Comparison of ENCODE assay signal across 8 cellular contexts in the genomic region with DNA sequence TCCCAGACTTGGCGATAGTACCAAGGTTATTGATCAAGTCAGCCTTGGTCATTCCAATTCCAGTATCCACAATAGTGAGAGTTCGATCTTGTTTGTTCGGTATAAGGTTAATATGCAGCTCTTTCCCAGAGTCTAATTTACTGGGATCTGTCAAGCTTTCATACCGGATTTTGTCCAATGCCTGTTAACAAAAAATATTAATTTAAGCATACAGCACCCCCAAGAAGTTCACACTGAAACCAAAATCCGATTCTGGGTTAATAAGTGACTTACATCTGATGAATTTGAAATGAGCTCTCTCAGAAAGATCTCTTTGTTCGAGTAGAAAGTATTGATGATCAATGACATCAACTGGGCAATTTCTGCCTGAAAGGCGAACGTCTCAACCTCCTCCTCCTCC. TPM values are rescaled to one million over a fixed set of nuclear protein-coding genes. Genes with fewer than 3 reads are reported as not detected.
DNase-seq lines count a peak whose midpoint lies in the region; ATAC-seq and TF ChIP-seq lines count a peak whose summit lies in the region.
"Not testable (repeated sequence)": the region's sequence is repeated elsewhere in the genome, so short reads cannot be mapped to it uniquely, and the experiment has no call there.

No MANE protein-coding gene starts in this region.

- TF ChIP-seq POLR2A in heart left ventricle (IDR thresholded peaks at IDR 0.05); sigmoid colon (IDR thresholded peaks at IDR 0.05); uterus (IDR thresholded peaks at IDR 0.05): not testable (repeated sequence)

- H3K27ac Mint-ChIP-seq in activated T-helper 17 cell treated with anti-CD3 and anti-CD28 coated beads, Interleukin-2, amount 50 U/mL, for 72 hours, result peak overlapping the region; percentile 89

- H3K4me1 ChIP-seq in PC-3 (ENCODE audit: insufficient read depth, low read length) (peaks cover 35% of the 10 kb centered on the region), heart left ventricle (peaks cover 14 to 63% (median 44%) of the 10 kb centered on the region in 12 donors), mononuclear cell (ENCODE audit: insufficient read depth, low read length) (peaks cover 43% of the 10 kb centered on the region), sigmoid colon (peaks cover 2 to 56% (median 51%) of the 10 kb centered on the region in 4 donors), uterus (peaks cover 17 to 19% of the 10 kb centered on the region in 2 donors)

- H2AFZ ChIP-seq in PC-3 (ENCODE audit: low read length), result not testable (repeated sequence)

- not testable (repeated sequence) for TF ChIP-seq EP300 in sigmoid colon (IDR thresholded peaks at IDR 0.05)

- H3K79me2 ChIP-seq in PC-3 (ENCODE audit: low read length), result peaks cover 62% of the 10 kb centered on the region

- not testable (repeated sequence) for H3K27me3 ChIP-seq in PC-3 (ENCODE audit: low read length); heart left ventricle; mononuclear cell (ENCODE audit: insufficient read depth, low read length); sigmoid colon; uterus

- H3K9ac ChIP-seq in PC-3 (ENCODE audit: low read length), result peak overlapping the region; percentile 91

- H3K27me3 Mint-ChIP-seq in activated T-helper 17 cell treated with anti-CD3 and anti-CD28 coated beads, Interleukin-2, amount 50 U/mL, for 72 hours, result not testable (repeated sequence)

- ATAC-seq in PC-3; activated T-helper 17 cell treated with anti-CD3 and anti-CD28 coated beads, Interleukin-2, amount 50 U/mL, for 72 hours (replicated peaks); heart left ventricle: not testable (repeated sequence)

- 0 out of 2 replicates have a peak overlapping the region, but pooled peaks have one; percentile 16 for H3K27ac ChIP-seq in PC-3 (ENCODE audit: low read length)
- H3K27ac ChIP-seq in cingulate gyrus (ENCODE audit: low read depth, low read length), result peak overlapping the region; percentile 99
- peak overlapping the region; percentile 98 to 100 (median 100) for H3K27ac ChIP-seq in heart left ventricle
- H3K27ac ChIP-seq in sigmoid colon, result peak overlapping the region; percentile 99 to 100 (median 100)
- peak overlapping the region; percentile 98 to 100 for H3K27ac ChIP-seq in uterus

- not testable (repeated sequence) for TF ChIP-seq CTCF in GM12865 (IDR thresholded peaks at IDR 0.05; ENCODE audit: insufficient read depth, low read depth, low read length, missing control alignments); PC-3 (conservative IDR thresholded peaks at IDR 0.05; ENCODE audit: low read depth, low read length); heart left ventricle (IDR thresholded peaks at IDR 0.05); sigmoid colon (IDR thresholded peaks at IDR 0.05); uterus (IDR thresholded peaks at IDR 0.05)

- BruUV-seq in PC-3 (replicated peaks; lab: Mats Ljungman, UMichigan), result TSS peak; percentile 49

- H3K9me3 Mint-ChIP-seq in activated T-helper 17 cell treated with anti-CD3 and anti-CD28 coated beads, Interleukin-2, amount 50 U/mL, for 72 hours, result not testable (repeated sequence)

- H3K4me2 ChIP-seq in PC-3 (ENCODE audit: low read length), result peak overlapping the region; percentile 94

- H4K20me1 ChIP-seq in PC-3 (ENCODE audit: low read length), result peaks cover 54% of the 10 kb centered on the region

- POLR2A ChIA-PET in PC-3 (lab: Charles Lee; ENCODE audit: unreplicated experiment), result interaction anchor here (0.6 kb wide), 2 partner anchors 49 to 120 kb away, joined by 3 read pairs; no protein-coding TSS in a partner anchor

- H3K9me3 ChIP-seq in PC-3 (ENCODE audit: low read length); heart left ventricle; mononuclear cell (ENCODE audit: low read depth, low read length); sigmoid colon; uterus: not testable (repeated sequence)

- intact Hi-C loops in PC-3 (cut with micrococcal nuclease), result not testable (repeated sequence)
- intact Hi-C loops in heart left ventricle (cut with DNase I) (loop anchor here in 6 of 10 donors (5.0 to 10.0 kb wide), 7 partner anchors 51 to 231 kb away; a partner anchor contains a TSS), sigmoid colon (cut with DNase I) (loop anchor here (2.0 to 5.0 kb wide), 2 partner anchors 231 to 506 kb away; a partner anchor contains a TSS), uterus (cut with DNase I; ENCODE audit: low total_unique reads) (loop anchor here (5.0 kb wide), 2 partner anchors 124 to 324 kb away; a partner anchor contains a TSS)

- not testable (repeated sequence) for DNase-seq in GM12865 (ENCODE audit: low read depth); PC-3; heart left ventricle; sigmoid colon; uterus

- 8 to 10% (median 8%) methylated on average over 7 to 8 of the region's 8 CpGs for WGBS in heart left ventricle, 4 donors
- WGBS in sigmoid colon, 2 donors, result 2 to 15% methylated on average over 8 of the region's 8 CpGs

- H3K9me2 ChIP-seq in PC-3 (replicated peaks; ENCODE audit: low read length), result not testable (repeated sequence)

- peaks cover 54% of the 10 kb centered on the region for H3K36me3 ChIP-seq in PC-3 (ENCODE audit: low read depth, low read length)
- peaks cover 2 to 52% (median 49%) of the 10 kb centered on the region in 9 donors for H3K36me3 ChIP-seq in heart left ventricle
- H3K36me3 ChIP-seq in sigmoid colon, result peaks cover 41 to 49% (median 45%) of the 10 kb centered on the region in 4 donors
- H3K36me3 ChIP-seq in uterus, result not testable (repeated sequence)

- peaks cover 16% of the 10 kb centered on the region for H3F3A ChIP-seq in PC-3 (ENCODE audit: low read length, unreplicated experiment)

- peak overlapping the region; percentile 94 for H3K4me3 Mint-ChIP-seq in activated T-helper 17 cell treated with anti-CD3 and anti-CD28 coated beads, Interleukin-2, amount 50 U/mL, for 72 hours

- CTCF ChIA-PET in PC-3 (lab: Charles Lee), result interaction anchor here (1.3 kb wide), 1 partner anchor 10 kb away, joined by 3 read pairs; no protein-coding TSS in a partner anchor

- H3K4me3 ChIP-seq in GM12865 (ENCODE audit: low read depth, low read length), result peak overlapping the region; percentile 84
- peak overlapping the region; percentile 86 for H3K4me3 ChIP-seq in PC-3 (ENCODE audit: low read length)
- H3K4me3 ChIP-seq in heart left ventricle, result peak overlapping the region; percentile 73 to 99 (median 92)
- peak overlapping the region; percentile 88 for H3K4me3 ChIP-seq in mononuclear cell (ENCODE audit: low read length)
- H3K4me3 ChIP-seq in sigmoid colon, result peak overlapping the region; percentile 91 to 99 (median 94)
- peak overlapping the region; percentile 64 to 96 for H3K4me3 ChIP-seq in uterus

- peaks cover 62% of the 10 kb centered on the region for H3K36me3 Mint-ChIP-seq in activated T-helper 17 cell treated with anti-CD3 and anti-CD28 coated beads, Interleukin-2, amount 50 U/mL, for 72 hours (ENCODE audit: low read depth)

- peaks cover 49% of the 10 kb centered on the region for H3K4me1 Mint-ChIP-seq in activated T-helper 17 cell treated with anti-CD3 and anti-CD28 coated beads, Interleukin-2, amount 50 U/mL, for 72 hours

RNA-seq across cellular contexts. Expression of a gene that starts 0.9 kb away (rescaled TPM):
- total RNA-seq in PC-3 (2014; rRNA removed), result 671 and 785 TPM in 2 replicates
- total RNA-seq in activated T-helper 17 cell treated with anti-CD3 and anti-CD28 coated beads, Interleukin-2, amount 50 U/mL, for 72 hours, result 1,000 to 10,000 TPM in 1 of 2 donors, 100 to 1,000 TPM in 1; 639 to 1,352 TPM
- total RNA-seq in heart left ventricle, result 100 to 1,000 TPM; 351 to 854 (median 427) TPM
- polyA plus RNA-seq in heart left ventricle, result 100 to 1,000 TPM; 377 to 956 TPM
- total RNA-seq in mononuclear cell, result 382 TPM
- 100 to 1,000 TPM; 252 to 463 (median 333) TPM for total RNA-seq in sigmoid colon
- polyA plus RNA-seq in sigmoid colon, result 100 to 1,000 TPM; 167 to 333 (median 245) TPM
- total RNA-seq in uterus, result 100 to 1,000 TPM; 208 to 800 (median 247) TPM

RNA-seq across cellular contexts. Expression of a gene that starts 53.8 kb away (rescaled TPM):
- total RNA-seq in PC-3 (2014; rRNA removed) (23.7 and 24.2 TPM in 2 replicates), heart left ventricle (10 to 100 TPM; 15.8 to 26.5 (median 21.2) TPM), mononuclear cell (30.0 TPM), sigmoid colon (10 to 100 TPM; 19.1 to 32.1 (median 27.3) TPM), uterus (10 to 100 TPM; 45.9 to 81.8 (median 53.7) TPM)
- total RNA-seq in activated T-helper 17 cell treated with anti-CD3 and anti-CD28 coated beads, Interleukin-2, amount 50 U/mL, for 72 hours, result 10 to 100 TPM; 30.9 to 33.0 TPM
- polyA plus RNA-seq in heart left ventricle (10 to 100 TPM; 10.4 to 15.9 TPM), sigmoid colon (10 to 100 TPM; 13.8 to 21.0 (median 16.4) TPM)

Comparison
In these comparisons a context has a peak if more than half of its experiments do, and no peak if none do; other contexts are left out.
1. H3K27ac ChIP-seq: peak in every context shown above with its lines; median percentile 100 in heart left ventricle; 100 in sigmoid colon; 99 in cingulate gyrus; 99 in uterus; 16 in PC-3.